Comparison of ENCODE assay signal across 5 cellular contexts in genomic region chr2:210183936-210184335, GRCh38. TPM values are rescaled to one million over a fixed set of nuclear protein-coding genes. Genes with fewer than 3 reads are reported as not detected.
"Had no signal": no experiment of that assay in that cellular context is flagged by ENCODE, and none has a peak within 500 bp of the region (broad histone marks: within the 10 kb centered on the region; RNA-seq: fewer than 3 reads in every experiment).

No MANE protein-coding gene starts in this region.

RNA-seq across cellular contexts. Expression of gene ACADL, which starts 41.3 kb away (rescaled TPM):
- total RNA-seq: naive thymus-derived CD8-positive, alpha-beta T cell; osteoblast; pulmonary artery endothelial cell; spleen had no signal
- polyA plus RNA-seq: naive thymus-derived CD8-positive, alpha-beta T cell; neural cell had no signal
